In genomic region chr7:6241607-6241973, GRCh38 we compare ENCODE assay signal across 14 cellular contexts. TPM values are rescaled to one million over a fixed set of nuclear protein-coding genes. Genes with fewer than 3 reads are reported as not detected.
DNase-seq lines count a peak whose midpoint lies in the region; ATAC-seq and TF ChIP-seq lines count a peak whose summit lies in the region.
"Had no signal": no experiment of that assay in that cellular context is flagged by ENCODE, and none has a peak within 500 bp of the region (broad histone marks: within the 10 kb centered on the region; RNA-seq: fewer than 3 reads in every experiment).

No MANE protein-coding gene starts in this region.

- H3K4me3 Mint-ChIP-seq in CD4-positive, alpha-beta memory T cell = peak overlapping the region in 4 of 8 donors; percentile 13 to 75 (median 58)
- H3K4me3 Mint-ChIP-seq in activated T-helper 17 cell treated with anti-CD3 and anti-CD28 coated beads, Interleukin-2, amount 50 U/mL, for 72 hours = peak overlapping the region; percentile 5
- H3K4me3 Mint-ChIP-seq in immature natural killer cell = peak overlapping the region; percentile 73 to 88 (median 84)
- H3K4me3 Mint-ChIP-seq: B cell, IgD-negative memory B cell had no signal

- peak overlapping the region in 5 of 7 donors; percentile 5 to 79 (median 52) for H3K27ac Mint-ChIP-seq in CD4-positive, alpha-beta memory T cell
- H3K27ac Mint-ChIP-seq in activated T-helper 17 cell treated with anti-CD3 and anti-CD28 coated beads, Interleukin-2, amount 50 U/mL, for 72 hours = no peak overlapping the region
- H3K27ac Mint-ChIP-seq in immature natural killer cell = peak overlapping the region; percentile 87 to 99 (median 94)
- H3K27ac Mint-ChIP-seq: B cell had no signal

- peaks cover 7% of the 10 kb centered on the region for H3K4me1 ChIP-seq in CD4-positive, alpha-beta memory T cell (ENCODE audit: insufficient read depth, low read length)
- no peaks in the 10 kb centered on the region for H3K4me1 ChIP-seq in mucosa of descending colon (ENCODE audit: low read depth)

- H3K4me1 Mint-ChIP-seq in CD4-positive, alpha-beta memory T cell = peaks cover 7 to 22% (median 13%) of the 10 kb centered on the region in 4 donors
- peaks cover 5% of the 10 kb centered on the region for H3K4me1 Mint-ChIP-seq in activated T-helper 17 cell treated with anti-CD3 and anti-CD28 coated beads, Interleukin-2, amount 50 U/mL, for 72 hours
- peaks cover 63 to 74% of the 10 kb centered on the region in 2 donors for H3K4me1 Mint-ChIP-seq in immature natural killer cell

- H3K27ac ChIP-seq in CD4-positive, alpha-beta memory T cell (ENCODE audit: low read depth, low read length) = no peak overlapping the region
- H3K27ac ChIP-seq: BLaER1 treated with 17β-estradiol and CSF1 and Interleukin-3, amounts not matched to agents 10 nM and 100 nM; GM23248 had no signal

- no peak for ATAC-seq in activated T-helper 17 cell treated with anti-CD3 and anti-CD28 coated beads, Interleukin-2, amount 50 U/mL, for 72 hours (replicated peaks)
- ATAC-seq in mucosa of descending colon = no peak
- ATAC-seq: HepG2 had no signal

- no peaks in the 10 kb centered on the region for H3K36me3 ChIP-seq in CD4-positive, alpha-beta memory T cell (ENCODE audit: insufficient read depth, low read length)
- no peaks in the 10 kb centered on the region for H3K36me3 ChIP-seq in mucosa of descending colon (ENCODE audit: low read depth)
- H3K36me3 ChIP-seq: BLaER1 treated with 17β-estradiol and CSF1 and Interleukin-3, amounts not matched to agents 10 nM and 100 nM; HAP-1 had no signal

- H3K36me3 Mint-ChIP-seq in CD4-positive, alpha-beta memory T cell = no peaks in the 10 kb centered on the region
- H3K36me3 Mint-ChIP-seq in activated T-helper 17 cell treated with anti-CD3 and anti-CD28 coated beads, Interleukin-2, amount 50 U/mL, for 72 hours (ENCODE audit: low read depth) = no peaks in the 10 kb centered on the region
- H3K36me3 Mint-ChIP-seq in immature natural killer cell = no peaks in the 10 kb centered on the region

- no peaks in the 10 kb centered on the region for H3K27me3 Mint-ChIP-seq in CD4-positive, alpha-beta memory T cell
- no peaks in the 10 kb centered on the region for H3K27me3 Mint-ChIP-seq in activated T-helper 17 cell treated with anti-CD3 and anti-CD28 coated beads, Interleukin-2, amount 50 U/mL, for 72 hours
- peaks cover 0 to 9% (median 2%) of the 10 kb centered on the region in 3 donors for H3K27me3 Mint-ChIP-seq in immature natural killer cell (ENCODE audit: low read depth in 3 of 3)
- H3K27me3 Mint-ChIP-seq: B cell had no signal

- intact Hi-C loops in CD4-positive, alpha-beta memory T cell (cut with micrococcal nuclease) = no loop called here
- intact Hi-C loops in posterior cingulate gyrus (cut with DNase I) (no loop called here), mucosa of descending colon (cut with DNase I, micrococcal nuclease) (no loop called here)

- POLR2A ChIA-PET in CD4-positive, alpha-beta memory T cell (lab: Charles Lee; ENCODE audit: partially characterized antibody) = interaction anchor here (1.5 kb wide), 1 partner anchor 30 kb away, joined by 5 read pairs; no protein-coding TSS in a partner anchor

- no peaks in the 10 kb centered on the region for H3K27me3 ChIP-seq in CD4-positive, alpha-beta memory T cell (ENCODE audit: insufficient read depth, low read length)
- H3K27me3 ChIP-seq: BLaER1 treated with 17β-estradiol and CSF1 and Interleukin-3, amounts not matched to agents 10 nM and 100 nM had no signal

- no peak for TF ChIP-seq CTCF in mucosa of descending colon (IDR thresholded peaks at IDR 0.05)

- H3K9me3 Mint-ChIP-seq in CD4-positive, alpha-beta memory T cell = no peaks in the 10 kb centered on the region
- no peaks in the 10 kb centered on the region for H3K9me3 Mint-ChIP-seq in activated T-helper 17 cell treated with anti-CD3 and anti-CD28 coated beads, Interleukin-2, amount 50 U/mL, for 72 hours
- no peaks in the 10 kb centered on the region for H3K9me3 Mint-ChIP-seq in immature natural killer cell

- H3K9me3 ChIP-seq in CD4-positive, alpha-beta memory T cell (ENCODE audit: control insufficient read depth in 1 of 2, low read length in 2 of 2) = no peaks in the 10 kb centered on the region
- no peaks in the 10 kb centered on the region for H3K9me3 ChIP-seq in mucosa of descending colon
- H3K9me3 ChIP-seq: BLaER1 treated with 17β-estradiol and CSF1 and Interleukin-3, amounts not matched to agents 10 nM and 100 nM; HAP-1 had no signal

- H3K4me3 ChIP-seq in CD4-positive, alpha-beta memory T cell (ENCODE audit: low read length in 2 of 2) = no peak overlapping the region
- H3K4me3 ChIP-seq in mucosa of descending colon = no peak overlapping the region
- H3K4me3 ChIP-seq: BLaER1 treated with 17β-estradiol and CSF1 and Interleukin-3, amounts not matched to agents 10 nM and 100 nM; GM23248; HAP-1 had no signal

- DNase-seq in CD4-positive, alpha-beta memory T cell = no peak
- DNase-seq in immature natural killer cell (peak; percentile 57 to 59 (median 57)), cerebellar cortex (ENCODE audit: low spot score) (no peak), DMS 273 (lab: John Stamatoyannopoulos, UW; ENCODE audit: unreplicated experiment) (no peak), posterior cingulate gyrus (no peak), mucosa of descending colon (no peak)
- DNase-seq: 8988T, GM23248 had no signal

- CTCF ChIA-PET in CD4-positive, alpha-beta memory T cell (lab: Charles Lee; ENCODE audit: partially characterized antibody) = no interaction called here

RNA-seq across cellular contexts. Expression of gene CYTH3, which starts 30.8 kb away (rescaled TPM):
- 1 to 10 TPM; 6.6 to 7.8 TPM for total RNA-seq in CD4-positive, alpha-beta memory T cell
- 1 to 10 TPM; 4.0 to 9.1 TPM for polyA plus RNA-seq in CD4-positive, alpha-beta memory T cell
- total RNA-seq in activated T-helper 17 cell treated with anti-CD3 and anti-CD28 coated beads, Interleukin-2, amount 50 U/mL, for 72 hours = 1 to 10 TPM; 2.2 to 8.4 TPM
- polyA plus RNA-seq in immature natural killer cell = 10 to 100 TPM in 1 of 3 donors, 1 to 10 TPM in 2; 1.2 to 19.3 (median 5.8) TPM
- 10 to 100 TPM; 10.4 to 23.2 (median 11.9) TPM for total RNA-seq in mucosa of descending colon

Comparison
In these comparisons a context has a peak if more than half of its experiments do, and no peak if none do; other contexts are left out.
1. DNase-seq: peak in immature natural killer cell (3 of 3); none in CD4-positive, alpha-beta memory T cell (0 of 5), cerebellar cortex (single experiment), DMS 273 (single experiment), posterior cingulate gyrus (0 of 10) and mucosa of descending colon (0 of 3).